Comparison of ENCODE assay signal across 1 cellular context in the genomic region with DNA sequence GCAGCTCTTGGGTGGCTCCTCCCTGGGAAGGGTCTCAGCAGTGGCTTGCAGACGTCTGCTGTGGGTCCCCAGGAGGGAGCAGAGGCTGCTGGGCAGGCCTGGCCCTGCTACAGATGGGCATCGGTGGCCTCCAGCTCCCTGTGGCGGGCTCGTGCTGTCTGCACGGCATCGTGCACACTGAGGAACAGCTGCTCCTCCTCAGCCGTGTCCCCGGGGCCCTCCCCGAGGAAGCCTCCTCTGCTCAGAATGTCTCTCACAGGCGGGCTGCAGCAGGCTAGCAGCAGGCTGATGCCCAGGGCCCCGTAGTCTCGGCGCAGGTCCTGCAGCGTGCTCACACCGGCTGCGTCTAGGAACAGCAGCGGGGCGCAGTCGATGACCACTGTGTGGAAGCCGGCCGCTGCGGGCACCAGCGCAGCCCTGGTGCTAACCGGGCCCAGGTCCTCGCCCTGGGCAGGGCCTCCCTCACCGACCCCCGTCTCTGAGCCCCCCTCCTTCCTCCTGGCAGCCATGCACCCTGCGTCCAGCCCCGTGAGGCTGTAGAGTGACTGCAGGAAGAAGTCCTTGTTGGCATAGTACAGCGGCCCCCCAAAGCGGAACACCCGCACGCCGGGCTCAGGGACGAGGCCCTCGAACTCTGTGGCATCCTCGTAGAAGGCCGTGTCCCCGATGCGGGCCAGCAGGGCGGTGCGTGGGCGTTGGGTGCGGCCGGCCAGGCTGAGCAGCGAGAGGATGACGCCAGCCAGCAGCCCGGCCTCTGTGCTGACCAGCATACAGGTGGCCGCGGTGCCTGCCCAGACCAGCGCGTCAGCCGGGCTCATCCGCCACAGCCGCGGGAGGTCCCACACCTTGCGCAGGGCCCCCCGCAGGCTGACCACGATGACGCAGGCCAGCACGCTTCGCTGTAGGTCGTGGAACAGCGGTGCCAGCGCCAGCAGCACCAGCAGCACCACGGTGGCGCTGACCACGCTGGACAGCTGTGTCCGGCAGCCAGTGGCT.
TF ChIP-seq lines count a peak whose summit lies in the region.

No MANE protein-coding gene starts in this region.

TF ChIP-seq in K562, 482 proteins besides CTCF, POLR2A, EP300 and RAD21:
- TF ChIP-seq POLR3G (IDR thresholded peaks at IDR 0.05; ENCODE audit: extremely low read depth, insufficient read length, insufficient replicate concordance) (no peak), ZNF408 (CRISPR knock-in tag; IDR thresholded peaks at IDR 0.05; ENCODE audit: low read depth) (no peak), SMARCA5 (IDR thresholded peaks at IDR 0.05) (no peak), EGR1 (conservative IDR thresholded peaks at IDR 0.05) (peak; percentile 33), RBFOX2 (IDR thresholded peaks at IDR 0.05; ENCODE audit: low read depth, low read length) (0 out of 2 replicates have a peak, but pooled peaks have one; percentile 7), TEAD1 (CRISPR knock-in tag; IDR thresholded peaks at IDR 0.05) (no peak), TAF7 (tag; IDR thresholded peaks at IDR 0.05) (no peak), ZBTB33 (CRISPR knock-in tag; IDR thresholded peaks at IDR 0.05) (peak; percentile 88)
- TF ChIP-seq, protein P1, sequence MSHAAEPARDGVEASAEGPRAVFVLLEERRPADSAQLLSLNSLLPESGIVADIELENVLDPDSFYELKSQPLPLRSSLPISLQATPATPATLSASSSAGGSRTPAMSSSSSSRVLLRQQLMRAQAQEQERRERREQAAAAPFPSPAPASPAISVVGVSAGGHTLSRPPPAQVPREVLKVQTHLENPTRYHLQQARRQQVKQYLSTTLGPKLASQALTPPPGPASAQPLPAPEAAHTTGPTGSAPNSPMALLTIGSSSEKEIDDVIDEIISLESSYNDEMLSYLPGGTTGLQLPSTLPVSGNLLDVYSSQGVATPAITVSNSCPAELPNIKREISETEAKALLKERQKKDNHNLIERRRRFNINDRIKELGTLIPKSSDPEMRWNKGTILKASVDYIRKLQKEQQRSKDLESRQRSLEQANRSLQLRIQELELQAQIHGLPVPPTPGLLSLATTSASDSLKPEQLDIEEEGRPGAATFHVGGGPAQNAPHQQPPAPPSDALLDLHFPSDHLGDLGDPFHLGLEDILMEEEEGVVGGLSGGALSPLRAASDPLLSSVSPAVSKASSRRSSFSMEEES (CRISPR knock-in tag; IDR thresholded peaks at IDR 0.05) = no peak
- TF ChIP-seq, protein P2, sequence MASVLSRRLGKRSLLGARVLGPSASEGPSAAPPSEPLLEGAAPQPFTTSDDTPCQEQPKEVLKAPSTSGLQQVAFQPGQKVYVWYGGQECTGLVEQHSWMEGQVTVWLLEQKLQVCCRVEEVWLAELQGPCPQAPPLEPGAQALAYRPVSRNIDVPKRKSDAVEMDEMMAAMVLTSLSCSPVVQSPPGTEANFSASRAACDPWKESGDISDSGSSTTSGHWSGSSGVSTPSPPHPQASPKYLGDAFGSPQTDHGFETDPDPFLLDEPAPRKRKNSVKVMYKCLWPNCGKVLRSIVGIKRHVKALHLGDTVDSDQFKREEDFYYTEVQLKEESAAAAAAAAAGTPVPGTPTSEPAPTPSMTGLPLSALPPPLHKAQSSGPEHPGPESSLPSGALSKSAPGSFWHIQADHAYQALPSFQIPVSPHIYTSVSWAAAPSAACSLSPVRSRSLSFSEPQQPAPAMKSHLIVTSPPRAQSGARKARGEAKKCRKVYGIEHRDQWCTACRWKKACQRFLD (CRISPR knock-in tag; IDR thresholded peaks at IDR 0.05) = no peak
